ENCODE assay signal across 22 cellular contexts in the genomic region with DNA sequence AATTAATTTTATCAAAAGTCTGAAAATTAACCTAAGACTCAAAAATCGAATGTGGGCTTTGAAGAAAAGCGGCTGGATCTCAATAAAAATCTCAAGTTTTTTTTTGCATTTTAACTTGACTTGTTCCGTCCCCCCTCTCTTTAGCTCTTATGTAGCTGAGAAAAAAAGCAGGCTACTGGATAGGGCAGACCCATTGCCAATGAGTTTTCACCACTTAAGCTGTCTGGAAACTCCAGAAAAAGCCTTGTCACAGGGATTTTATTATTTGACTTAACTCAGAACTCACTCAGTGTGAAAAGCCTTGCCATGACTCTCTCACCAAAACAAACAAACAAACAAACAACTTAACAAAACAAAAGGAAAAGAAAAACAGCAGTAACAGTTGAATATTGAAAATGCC.
DNase-seq lines count a peak whose midpoint lies in the region; ATAC-seq and TF ChIP-seq lines count a peak whose summit lies in the region.
"Had no signal": no experiment of that assay in that cellular context is flagged by ENCODE, and none has a peak within 500 bp of the region (broad histone marks: within the 10 kb centered on the region; RNA-seq: fewer than 3 reads in every experiment).

No MANE protein-coding gene starts in this region.

- H3K4me1 ChIP-seq in HUES6 (ENCODE audit: control insufficient read depth, insufficient read depth, low read length), result 0 out of 2 replicates have a peak, but pooled peaks cover 5% of the 10 kb centered on the region
- H3K4me1 ChIP-seq in trophoblast cell (ENCODE audit: control insufficient read depth in 1 of 2, insufficient read depth in 2 of 2, low read length in 2 of 2), result no peaks in the 10 kb centered on the region
- H3K4me1 ChIP-seq: A549 had no signal

- H2AFZ ChIP-seq in SU-DHL-6 (ENCODE audit: low read depth, low read length, severe bottlenecking), result peak overlapping the region; percentile 10
- H2AFZ ChIP-seq in trophoblast cell (ENCODE audit: insufficient read depth, low read length, poor library complexity), result no peak overlapping the region

- no peak overlapping the region for H3K14ac ChIP-seq in trophoblast cell (ENCODE audit: low read length)

- H3K27ac ChIP-seq in HUES6 (ENCODE audit: low read depth, low read length) (peak overlapping the region; percentile 53; the same call in 1 of the 2 replicates), SU-DHL-6 (ENCODE audit: low read depth, low read length) (no peak overlapping the region), trophoblast cell (ENCODE audit: low read depth, low read length) (peak overlapping the region; percentile 34)
- H3K27ac ChIP-seq: A549 had no signal

- H3K23ac ChIP-seq in trophoblast cell (ENCODE audit: low read length), result no peak overlapping the region

- H3K27me3 ChIP-seq in HUES6 (ENCODE audit: control insufficient read depth, insufficient read depth, low read length) (no peaks in the 10 kb centered on the region), SU-DHL-6 (ENCODE audit: low read length) (no peaks in the 10 kb centered on the region), trophoblast cell (ENCODE audit: insufficient read depth, low read length) (no peaks in the 10 kb centered on the region)

- no peak overlapping the region for H4K8ac ChIP-seq in trophoblast cell (ENCODE audit: low read depth, low read length)

- ATAC-seq in GM19324 (IDR thresholded peaks at IDR 0.05; ENCODE audit: low FRiP score, unreplicated experiment), result no peak
- no peak for ATAC-seq in activated naive CD4-positive, alpha-beta T cell treated with anti-CD3 and anti-CD28 coated beads, Interleukin-2, amount 50 U/mL, for 72 hours
- ATAC-seq: A549 had no signal

- peak overlapping the region; percentile 3 for H3K27ac Mint-ChIP-seq in mesothelial cell of epicardium
- H3K27ac Mint-ChIP-seq in activated naive CD4-positive, alpha-beta T cell treated with anti-CD3 and anti-CD28 coated beads, Interleukin-2, amount 50 U/mL, for 72 hours, result no peak overlapping the region
- H3K27ac Mint-ChIP-seq: B cell, CD14-positive monocyte had no signal

- no peak overlapping the region for H2AK5ac ChIP-seq in trophoblast cell (ENCODE audit: low read length)

- WGBS in trophoblast cell (ENCODE audit: extremely low coverage, insufficient coverage, insufficient read length), result no CpG with 5 or more reads among the region's 3 CpGs

- H4K91ac ChIP-seq in trophoblast cell (ENCODE audit: low read depth, low read length), result no peak overlapping the region

- no peaks in the 10 kb centered on the region for H3K79me1 ChIP-seq in trophoblast cell (ENCODE audit: low read length)

- DNase-seq in mesothelial cell of epicardium (ENCODE audit: low spot score in 2 of 2, unreplicated experiment in 2 of 2), result no peak
- no peak for DNase-seq in trophoblast cell
- no peak for DNase-seq in foreskin melanocyte
- DNase-seq in activated naive CD4-positive, alpha-beta T cell treated with anti-CD3 and anti-CD28 coated beads, Interleukin-2, amount 50 U/mL, for 72 hours (ENCODE audit: low spot score in 2 of 2), result no peak
- DNase-seq: DMS53, GF-D8, H9, KG1, MV-4-11, NCI-H1694, NCI-H2081, NCI-H2171, NCI-H345, NCI-H524, SIG-M5, SK-N-SH had no signal

- H3K4me3 Mint-ChIP-seq in mesothelial cell of epicardium, result no peak overlapping the region
- H3K4me3 Mint-ChIP-seq: B cell, CD14-positive monocyte, H9 had no signal

- peaks cover 10% of the 10 kb centered on the region for H3K4me1 Mint-ChIP-seq in mesothelial cell of epicardium
- H3K4me1 Mint-ChIP-seq: B cell, CD14-positive monocyte had no signal

- no peak overlapping the region for H2BK120ac ChIP-seq in trophoblast cell (ENCODE audit: insufficient read depth, low read length, poor library complexity)

- no peak overlapping the region for H2BK5ac ChIP-seq in trophoblast cell (ENCODE audit: low read depth, low read length, poor library complexity)

- no peak for TF ChIP-seq CTCF in SU-DHL-6 (IDR thresholded peaks at IDR 0.05; ENCODE audit: insufficient read depth, low read length, poor library complexity, severe bottlenecking)
- TF ChIP-seq CTCF in mesothelial cell of epicardium (IDR thresholded peaks at IDR 0.05; ENCODE audit: unreplicated experiment), result no peak

- no peaks in the 10 kb centered on the region for H3K36me3 Mint-ChIP-seq in mesothelial cell of epicardium
- peaks cover 0 to 6% of the 10 kb centered on the region in 2 donors for H3K36me3 Mint-ChIP-seq in activated naive CD4-positive, alpha-beta T cell treated with anti-CD3 and anti-CD28 coated beads, Interleukin-2, amount 50 U/mL, for 72 hours
- H3K36me3 Mint-ChIP-seq: CD14-positive monocyte had no signal

- no peak overlapping the region for H3K18ac ChIP-seq in trophoblast cell (ENCODE audit: low read length)

- H3K4me2 ChIP-seq in SU-DHL-6 (ENCODE audit: low read depth, low read length, poor library complexity, severe bottlenecking), result no peak overlapping the region
- H3K4me2 ChIP-seq in trophoblast cell (ENCODE audit: low read length), result no peak overlapping the region
- H3K4me2 ChIP-seq: A549, SK-N-SH had no signal

- no peak overlapping the region for H3K4me3 ChIP-seq in HUES6 (ENCODE audit: low read depth, low read length)
- H3K4me3 ChIP-seq in SU-DHL-6 (ENCODE audit: insufficient read depth, low read length, poor library complexity, severe bottlenecking), result no peak overlapping the region
- no peak overlapping the region for H3K4me3 ChIP-seq in trophoblast cell (ENCODE audit: low read depth, low read length)
- H3K4me3 ChIP-seq: A549 had no signal

- H3K79me2 ChIP-seq in SU-DHL-6 (ENCODE audit: insufficient read depth, low read length) (no peaks in the 10 kb centered on the region), trophoblast cell (ENCODE audit: control insufficient read depth, insufficient read depth, low read length, poor library complexity) (no peaks in the 10 kb centered on the region)

- H3K9me2 ChIP-seq in SU-DHL-6 (replicated peaks; ENCODE audit: insufficient read depth, low read length), result no peaks in the 10 kb centered on the region
- H3K9me2 ChIP-seq: SK-N-SH had no signal

- H3K9me3 ChIP-seq in HUES6 (ENCODE audit: control insufficient read depth, insufficient read depth, low read depth, low read length) (no peaks in the 10 kb centered on the region), SU-DHL-6 (ENCODE audit: insufficient read depth, low read length) (no peaks in the 10 kb centered on the region), trophoblast cell (ENCODE audit: insufficient read depth, low read depth, low read length) (no peaks in the 10 kb centered on the region)
- H3K9me3 ChIP-seq: A549, SK-N-SH had no signal

- H4K20me1 ChIP-seq in SU-DHL-6 (ENCODE audit: low read depth, low read length), result no peaks in the 10 kb centered on the region

- H3K36me3 ChIP-seq in HUES6 (ENCODE audit: control insufficient read depth, insufficient read depth, low read length), result no peaks in the 10 kb centered on the region
- H3K36me3 ChIP-seq in SU-DHL-6 (ENCODE audit: low read length), result no peaks in the 10 kb centered on the region; the same call in 1 of the 2 replicates
- no peaks in the 10 kb centered on the region for H3K36me3 ChIP-seq in trophoblast cell (ENCODE audit: control insufficient read depth in 1 of 2, insufficient read depth in 2 of 2, low read length in 2 of 2)

- no peaks in the 10 kb centered on the region for H3F3A ChIP-seq in SU-DHL-6 (ENCODE audit: insufficient read depth)

- H2BK12ac ChIP-seq in trophoblast cell (ENCODE audit: low read length), result no peak overlapping the region

- H3K9me3 Mint-ChIP-seq in mesothelial cell of epicardium, result no peaks in the 10 kb centered on the region
- H3K9me3 Mint-ChIP-seq in activated naive CD4-positive, alpha-beta T cell treated with anti-CD3 and anti-CD28 coated beads, Interleukin-2, amount 50 U/mL, for 72 hours, result peaks cover 14 to 16% of the 10 kb centered on the region in 2 donors
- H3K9me3 Mint-ChIP-seq: H9 had no signal

- no peak overlapping the region for H4K12ac ChIP-seq in trophoblast cell (ENCODE audit: low read depth, low read length)

- H3K9ac ChIP-seq in HUES6 (ENCODE audit: low read length) (no peak overlapping the region), SU-DHL-6 (ENCODE audit: low read length) (no peak overlapping the region), trophoblast cell (ENCODE audit: low read length) (no peak overlapping the region)
- H3K9ac ChIP-seq: SK-N-SH had no signal

- H3K27me3 Mint-ChIP-seq in mesothelial cell of epicardium (ENCODE audit: low read depth), result no peaks in the 10 kb centered on the region
- H3K27me3 Mint-ChIP-seq: B cell had no signal

- no peak overlapping the region for H3K4ac ChIP-seq in trophoblast cell (ENCODE audit: low read depth, low read length)
